Comparison of ENCODE assay signal across 31 cellular contexts in genomic region chr6:117253785-117254184, GRCh38. TPM values are rescaled to one million over a fixed set of nuclear protein-coding genes. Genes with fewer than 3 reads are reported as not detected.
"Had no signal": no experiment of that assay in that cellular context is flagged by ENCODE, and none has a peak within 500 bp of the region (broad histone marks: within the 10 kb centered on the region; RNA-seq: fewer than 3 reads in every experiment).

No MANE protein-coding gene starts in this region.

- ATAC-seq: gastrocnemius medialis, heart right ventricle, left cardiac atrium, left lung, left ventricle myocardium superior, lower lobe of right lung, mucosa of descending colon had no signal

- H3K4me3 ChIP-seq: coronary artery, dorsolateral prefrontal cortex, esophagus squamous epithelium, gastrocnemius medialis, heart right ventricle, left lung, lower lobe of right lung, mucosa of descending colon had no signal

- H3K4me1 Mint-ChIP-seq: mesothelial cell of epicardium, naive B cell had no signal

- FAIRE-seq: colon, endothelial cell of umbilical vein, islet of Langerhans, keratinocyte had no signal

- H3K4me3 Mint-ChIP-seq: mesothelial cell of epicardium, naive B cell had no signal

- H3K27ac Mint-ChIP-seq: mesothelial cell of epicardium, naive B cell had no signal

- DNase-seq: dermis blood vessel endothelial cell; dorsolateral prefrontal cortex; effector CD4-positive, alpha-beta T cell; effector memory CD4-positive, alpha-beta T cell; esophagus squamous epithelium; foreskin fibroblast; foreskin melanocyte; gastrocnemius medialis; glutamatergic neuron; head of caudate nucleus; heart right ventricle; hippocampal formation; left cardiac atrium; left lung; left ventricle myocardium superior; lower lobe of right lung; mesenchymal stem cell; mucosa of descending colon; naive B cell had no signal

- H3K27me3 ChIP-seq: gastrocnemius medialis, left lung had no signal

- H3K9me3 Mint-ChIP-seq: mesothelial cell of epicardium had no signal

- H3K36me3 ChIP-seq: esophagus squamous epithelium, gastrocnemius medialis, heart right ventricle, left lung, lower lobe of right lung had no signal

- H3K9me3 ChIP-seq: esophagus squamous epithelium, gastrocnemius medialis, heart right ventricle, left lung, lower lobe of right lung, mucosa of descending colon had no signal

- H3K4me1 ChIP-seq: esophagus squamous epithelium, gastrocnemius medialis, heart right ventricle, left lung, lower lobe of right lung had no signal

- H3K36me3 Mint-ChIP-seq: mesothelial cell of epicardium, naive B cell had no signal

- H3K27ac ChIP-seq: coronary artery, dorsolateral prefrontal cortex, esophagus squamous epithelium, gastrocnemius medialis, heart right ventricle, left lung, lower lobe of right lung had no signal

RNA-seq across cellular contexts. Expression of gene VGLL2, which starts 11.6 kb away (rescaled TPM):
- total RNA-seq: dermis blood vessel endothelial cell, endothelial cell of umbilical vein, epithelial cell of proximal tubule, esophagus squamous epithelium, glomerular endothelial cell, kidney epithelial cell, left lung, left ventricle myocardium superior, lower leg skin, lower lobe of right lung, lung microvascular endothelial cell, mesenteric fat pad, mesothelial cell of epicardium, mucosa of descending colon had no signal
- polyA plus RNA-seq: endothelial cell of umbilical vein, keratinocyte had no signal
